In genomic region chr9:110334871-110335270, GRCh38 we compare ENCODE assay signal across 30 cellular contexts. TPM values are rescaled to one million over a fixed set of nuclear protein-coding genes. Genes with fewer than 3 reads are reported as not detected.
A peak's percentile ranks its signal among the peaks of the same experiment; 100 is the strongest.
DNase-seq lines count a peak whose midpoint lies in the region; ATAC-seq, FAIRE-seq and TF ChIP-seq lines count a peak whose summit lies in the region.
"Had no signal": no experiment of that assay in that cellular context is flagged by ENCODE, and none has a peak within 500 bp of the region (broad histone marks: within the 10 kb centered on the region; RNA-seq: fewer than 3 reads in every experiment).

No MANE protein-coding gene starts in this region.

- no peak overlapping the region for H3K27ac ChIP-seq in SJCRH30
- H3K27ac ChIP-seq: coronary artery, left ventricle myocardium inferior, WERI-Rb-1 had no signal

- TF ChIP-seq CTCF in D721Med (IDR thresholded peaks at IDR 0.05; ENCODE audit: insufficient read depth, missing control alignments) = no peak

- no peaks in the 10 kb centered on the region; the same call in 1 of the 2 replicates for H3K9me3 ChIP-seq in SJCRH30 (replicated peaks)

- ATAC-seq in GM21619 (IDR thresholded peaks at IDR 0.05; ENCODE audit: unreplicated experiment) (peak; percentile 21), HG02885 (IDR thresholded peaks at IDR 0.05; ENCODE audit: poor library complexity, unreplicated experiment) (no peak)
- ATAC-seq: activated CD8-positive, alpha-beta memory T cell treated with anti-CD3 and anti-CD28 coated beads, Interleukin-2, amount 10 ng/mL, durations not matched to agents 7 days and 5 days; naive thymus-derived CD4-positive, alpha-beta T cell had no signal

- no peak for FAIRE-seq in D721Med (lab: Jason Lieb, UNC)
- FAIRE-seq: A204.1, endometrium had no signal

- H3K4me3 ChIP-seq in SJCRH30 = no peak overlapping the region
- H3K4me3 ChIP-seq: coronary artery, left ventricle myocardium inferior had no signal

- no peaks in the 10 kb centered on the region for H3K4me1 ChIP-seq in SJCRH30
- H3K4me1 ChIP-seq: left ventricle myocardium inferior had no signal

- H3K36me3 ChIP-seq in SJCRH30 = no peaks in the 10 kb centered on the region
- H3K36me3 ChIP-seq: left ventricle myocardium inferior, WERI-Rb-1 had no signal

- no peaks in the 10 kb centered on the region for H3K27me3 ChIP-seq in SJCRH30

- peak; percentile 36 for DNase-seq in NCI-H345 (lab: John Stamatoyannopoulos, UW)
- no peak for DNase-seq in NCI-H345 treated with DMSO at 0.1 percent for 48 hours (lab: John Stamatoyannopoulos, UW; ENCODE audit: unreplicated experiment)
- DNase-seq in NCI-H187 treated with DMSO at 0.1 percent for 48 hours (lab: John Stamatoyannopoulos, UW) = peak; percentile 29
- peak; percentile 29 for DNase-seq in kidney tubule cell (ENCODE audit: low spot score)
- no peak for DNase-seq in D721Med (ENCODE audit: insufficient read length, low spot score)
- no peak for DNase-seq in SJCRH30
- DNase-seq: activated CD4-positive, alpha-beta T cell treated with anti-CD3 and anti-CD28 coated beads, Interleukin-2, amount 50 U/mL, for 1 hour; activated CD8-positive, alpha-beta memory T cell treated with anti-CD3 and anti-CD28 coated beads, Interleukin-2, amount 10 ng/mL, durations not matched to agents 7 days and 5 days; anterior cingulate cortex; hypothalamus; left ventricle myocardium inferior; naive thymus-derived CD4-positive, alpha-beta T cell; NCI-H1092 treated with DMSO at 0.1 percent for 48 hours; NCI-H2107; NCI-H524 treated with DMSO at 0.1 percent for 48 hours; occipital lobe; RPMI8226; WERI-Rb-1 had no signal

RNA-seq across cellular contexts. Expression of gene TXNDC8, which starts 2.8 kb away (rescaled TPM):
- total RNA-seq in SJCRH30 (2014; rRNA removed; shearing (Covaris generic)) = not detected in 2 replicates
- total RNA-seq: activated CD8-positive, alpha-beta memory T cell treated with anti-CD3 and anti-CD28 coated beads, Interleukin-2, amount 10 ng/mL, durations not matched to agents 7 days and 5 days; activated T-helper 1 cell treated with anti-CD3 and anti-CD28 coated beads, Interleukin-12 subunit alpha, Interleukin-12 subunit beta, Interleukin-2, Interleukin-4 antibody, amounts not matched to agents 30 ng/mL and 10 ng/mL and 1 ng/mL, durations not matched to agents 14 hours and 24 hours and 36 hours; B cell; fibroblast of lung; H4; left ventricle myocardium inferior; mesothelial cell of epicardium; naive thymus-derived CD4-positive, alpha-beta T cell; occipital lobe; pulmonary artery endothelial cell; subcutaneous adipose tissue had no signal

Comparison
In these comparisons a context has a peak if more than half of its experiments do, and no peak if none do; other contexts are left out.
1. DNase-seq: peak in NCI-H345 (single experiment), NCI-H187 treated with DMSO at 0.1 percent for 48 hours (single experiment) and kidney tubule cell (single experiment); none in NCI-H345 treated with DMSO at 0.1 percent for 48 hours (single experiment), D721Med (single experiment) and SJCRH30 (0 of 2).